ENCODE assay signal across 14 cellular contexts in the genomic region with DNA sequence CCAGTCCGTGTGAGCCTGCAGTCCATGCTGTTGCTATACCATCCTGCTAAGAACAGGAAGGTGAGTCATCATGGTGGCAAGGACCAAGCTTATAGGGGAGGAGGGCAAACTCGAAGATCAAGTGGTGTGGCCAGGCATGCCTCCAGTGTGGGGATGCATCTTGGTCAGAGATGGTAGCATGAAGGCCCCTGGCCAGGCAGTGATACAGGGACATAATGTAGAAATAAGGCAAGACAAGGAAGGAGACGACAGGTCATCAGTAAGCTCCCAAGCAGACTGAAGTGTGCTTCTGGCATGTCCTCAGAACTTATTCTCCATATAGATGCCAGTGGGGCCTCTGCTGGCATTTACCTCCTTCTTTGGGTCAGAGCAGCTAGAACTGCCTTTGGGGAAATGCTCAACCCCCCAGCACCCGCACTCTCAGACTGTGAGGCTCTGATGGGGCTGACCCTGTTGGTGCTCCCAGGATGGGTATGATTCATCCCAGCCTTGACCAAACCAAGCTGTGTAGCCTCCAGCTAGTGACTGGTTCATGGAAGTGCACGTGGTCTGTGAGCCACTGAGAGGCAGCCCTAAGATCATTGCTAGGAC. TPM values are rescaled to one million over a fixed set of nuclear protein-coding genes. Genes with fewer than 3 reads are reported as not detected.
DNase-seq lines count a peak whose midpoint lies in the region; TF ChIP-seq lines count a peak whose summit lies in the region.
"Had no signal": no experiment of that assay in that cellular context is flagged by ENCODE, and none has a peak within 500 bp of the region (broad histone marks: within the 10 kb centered on the region; RNA-seq: fewer than 3 reads in every experiment).

No MANE protein-coding gene starts in this region.

- TF ChIP-seq CTCF in esophagus muscularis mucosa (IDR thresholded peaks at IDR 0.05) (no peak), suprapubic skin (IDR thresholded peaks at IDR 0.05) (no peak), tibial nerve (IDR thresholded peaks at IDR 0.05) (no peak)

- no peaks in the 10 kb centered on the region for H3K36me3 ChIP-seq in esophagus muscularis mucosa
- no peaks in the 10 kb centered on the region for H3K36me3 ChIP-seq in suprapubic skin
- H3K36me3 ChIP-seq in effector memory CD4-positive, alpha-beta T cell (ENCODE audit: control insufficient read depth, insufficient read depth, low read length), result no peaks in the 10 kb centered on the region
- no peaks in the 10 kb centered on the region for H3K36me3 ChIP-seq in tibial nerve
- H3K36me3 ChIP-seq: upper lobe of left lung had no signal

- in situ Hi-C loops in SK-MEL-5 (cut with HindIII; ENCODE audit: low pct_unique_long_range_greater_than_20kb, low sequenced_read_pairs), result no loop called here

- H3K4me3 ChIP-seq in esophagus muscularis mucosa (no peak overlapping the region), suprapubic skin (no peak overlapping the region), tibial nerve (no peak overlapping the region)
- no peak overlapping the region for H3K4me3 ChIP-seq in effector memory CD4-positive, alpha-beta T cell (ENCODE audit: insufficient read depth, low read depth, low read length, poor library complexity, severe bottlenecking)
- H3K4me3 ChIP-seq: upper lobe of left lung had no signal

- H3K9me3 Mint-ChIP-seq in activated naive CD4-positive, alpha-beta T cell treated with anti-CD3 and anti-CD28 coated beads for 36 hours, result no peaks in the 10 kb centered on the region
- H3K9me3 Mint-ChIP-seq: activated T-helper 2 cell treated with anti-CD3 and anti-CD28 coated beads, Interferon-gamma antibody, Interleukin-2, Interleukin-4, amounts not matched to agents 10 μg/mL and 5 μg/mL and 100 μg/mL, durations not matched to agents 14 hours and 24 hours and 36 hours had no signal

- peaks cover 11% of the 10 kb centered on the region for H3K27me3 Mint-ChIP-seq in activated naive CD4-positive, alpha-beta T cell treated with anti-CD3 and anti-CD28 coated beads for 36 hours (ENCODE audit: low read depth)

- H3K27ac ChIP-seq in esophagus muscularis mucosa (replicated peaks in 1 of 4) (no peak overlapping the region), suprapubic skin (no peak overlapping the region), tibial nerve (no peak overlapping the region)
- no peak overlapping the region for H3K27ac ChIP-seq in effector memory CD4-positive, alpha-beta T cell (ENCODE audit: insufficient read depth, low read length, poor library complexity, severe bottlenecking)
- H3K27ac ChIP-seq: upper lobe of left lung had no signal

- H3K4me1 ChIP-seq in esophagus muscularis mucosa (no peaks in the 10 kb centered on the region), suprapubic skin (peaks cover 3% of the 10 kb centered on the region), tibial nerve (peaks cover 0 to 12% (median under 1%) of the 10 kb centered on the region in 4 donors)
- H3K4me1 ChIP-seq in effector memory CD4-positive, alpha-beta T cell (ENCODE audit: control insufficient read depth, insufficient read depth, low read length, poor library complexity, severe bottlenecking), result peaks cover 3% of the 10 kb centered on the region
- H3K4me1 ChIP-seq: upper lobe of left lung had no signal

- CTCF ChIA-PET in activated naive CD4-positive, alpha-beta T cell treated with anti-CD3 and anti-CD28 coated beads for 36 hours (lab: Charles Lee), result interaction anchor here (1.0 kb wide), 1 partner anchor 214 kb away, joined by 3 read pairs; no protein-coding TSS in a partner anchor

- H3K4me3 Mint-ChIP-seq in activated naive CD4-positive, alpha-beta T cell treated with anti-CD3 and anti-CD28 coated beads for 36 hours, result no peak overlapping the region

- 78% methylated on average over 5 of the region's 5 CpGs for WGBS in esophagus muscularis mucosa
- 59% methylated on average over 5 of the region's 5 CpGs for WGBS in suprapubic skin
- 71 to 72% methylated on average over 4 to 5 of the region's 5 CpGs for whole genome bisulfite sequencing in tibial nerve, 2 donors

- TF ChIP-seq EP300 in esophagus muscularis mucosa (IDR thresholded peaks at IDR 0.05) (no peak), suprapubic skin (IDR thresholded peaks at IDR 0.05) (no peak), tibial nerve (IDR thresholded peaks at IDR 0.05) (no peak)

- TF ChIP-seq POLR2A in esophagus muscularis mucosa (IDR thresholded peaks at IDR 0.05; ENCODE audit: low read depth), result no peak
- TF ChIP-seq POLR2A in suprapubic skin (IDR thresholded peaks at IDR 0.05), result no peak
- no peak for TF ChIP-seq POLR2A in tibial nerve (IDR thresholded peaks at IDR 0.05)

- no peak overlapping the region for H3K27ac Mint-ChIP-seq in activated naive CD4-positive, alpha-beta T cell treated with anti-CD3 and anti-CD28 coated beads for 36 hours
- H3K27ac Mint-ChIP-seq: activated T-helper 2 cell treated with anti-CD3 and anti-CD28 coated beads, Interferon-gamma antibody, Interleukin-2, Interleukin-4, amounts not matched to agents 10 μg/mL and 5 μg/mL and 100 μg/mL, durations not matched to agents 14 hours and 24 hours and 36 hours had no signal

- no peaks in the 10 kb centered on the region for H3K36me3 Mint-ChIP-seq in activated naive CD4-positive, alpha-beta T cell treated with anti-CD3 and anti-CD28 coated beads for 36 hours (ENCODE audit: low read depth)

- peak; percentile 15 for DNase-seq in activated naive CD4-positive, alpha-beta T cell treated with anti-CD3 and anti-CD28 coated beads for 36 hours
- DNase-seq in activated naive CD4-positive, alpha-beta T cell (lab: John Stamatoyannopoulos, UW), result no peak
- DNase-seq in SK-MEL-5 (ENCODE audit: low read depth, low spot score) (peak; percentile 37), esophagus muscularis mucosa (ENCODE audit: extremely low spot score) (peak; percentile 60), suprapubic skin (ENCODE audit: low spot score in 2 of 2) (peak; percentile 25 to 57), tibial nerve (ENCODE audit: low spot score in 2 of 2) (no peak), NCI-H2107 (lab: John Stamatoyannopoulos, UW) (no peak)
- no peak for DNase-seq in effector memory CD4-positive, alpha-beta T cell
- DNase-seq: KG1, NCI-H526 treated with DMSO at 0.1 percent for 48 hours, nucleus accumbens, T-helper 9 cell had no signal

- peaks cover 3% of the 10 kb centered on the region for H3K4me1 Mint-ChIP-seq in activated naive CD4-positive, alpha-beta T cell treated with anti-CD3 and anti-CD28 coated beads for 36 hours (ENCODE audit: low read depth)

- no peaks in the 10 kb centered on the region for H3K9me3 ChIP-seq in esophagus muscularis mucosa
- H3K9me3 ChIP-seq in suprapubic skin, result no peaks in the 10 kb centered on the region
- H3K9me3 ChIP-seq in effector memory CD4-positive, alpha-beta T cell (ENCODE audit: control insufficient read depth, low read length), result no peaks in the 10 kb centered on the region
- H3K9me3 ChIP-seq in tibial nerve, result no peaks in the 10 kb centered on the region
- H3K9me3 ChIP-seq: upper lobe of left lung had no signal

- intact Hi-C loops in activated naive CD4-positive, alpha-beta T cell treated with anti-CD3 and anti-CD28 coated beads for 36 hours (cut with micrococcal nuclease), result no loop called here
- intact Hi-C loops in esophagus muscularis mucosa (cut with DNase I), result no loop called here

- H3K27me3 ChIP-seq in esophagus muscularis mucosa, result peaks cover 0 to 37% (median 0%) of the 10 kb centered on the region in 4 donors
- H3K27me3 ChIP-seq in suprapubic skin, result peaks cover 5% of the 10 kb centered on the region
- no peaks in the 10 kb centered on the region for H3K27me3 ChIP-seq in effector memory CD4-positive, alpha-beta T cell (replicated peaks; ENCODE audit: control insufficient read depth, insufficient read depth, low read length, poor library complexity, severe bottlenecking)
- H3K27me3 ChIP-seq in tibial nerve, result no peaks in the 10 kb centered on the region
- H3K27me3 ChIP-seq: upper lobe of left lung had no signal

RNA-seq across cellular contexts. Expression of gene ATP2B2, which starts 52.5 kb away (rescaled TPM):
- not detected for total RNA-seq in activated naive CD4-positive, alpha-beta T cell treated with anti-CD3 and anti-CD28 coated beads for 36 hours
- not detected in 2 replicates for total RNA-seq in SK-MEL-5 (2014; rRNA removed; shearing (Covaris generic))
- polyA plus RNA-seq in SK-MEL-5 (2015; cell fraction: cytosol; rRNA removed), result 0.06 TPM in 1 of 2 replicates, not detected in the other
- 0.05 TPM in 1 of 2 replicates, not detected in the other for polyA plus RNA-seq in SK-MEL-5 (2015; cell fraction: nucleus; rRNA removed)
- under 1 TPM; under 0.01 to 0.75 (median 0.39) TPM for total RNA-seq in esophagus muscularis mucosa
- 1 to 10 TPM in 2 of 4 donors, under 1 TPM in 1, not detected in 1; 0.86 to 2.2 (median 1.0) TPM for total RNA-seq in suprapubic skin
- 1 to 10 TPM in 2 of 4 donors, under 1 TPM in 2; 0.42 to 2.0 (median 1.1) TPM for total RNA-seq in tibial nerve
- total RNA-seq: activated T-helper 2 cell treated with anti-CD3 and anti-CD28 coated beads, Interferon-gamma antibody, Interleukin-2, Interleukin-4, amounts not matched to agents 10 μg/mL and 5 μg/mL and 100 μg/mL, durations not matched to agents 14 hours and 24 hours and 36 hours had no signal

Comparison
In these comparisons a context has a peak if more than half of its experiments do, and no peak if none do; other contexts are left out.
1. DNase-seq: peak in activated naive CD4-positive, alpha-beta T cell treated with anti-CD3 and anti-CD28 coated beads for 36 hours (single experiment), SK-MEL-5 (single experiment), esophagus muscularis mucosa (single experiment) and suprapubic skin (2 of 2); none in activated naive CD4-positive, alpha-beta T cell (0 of 4), effector memory CD4-positive, alpha-beta T cell (0 of 3), tibial nerve (0 of 2) and NCI-H2107 (single experiment).